9 cellular contexts compared by ENCODE assay signal in the genomic region with DNA sequence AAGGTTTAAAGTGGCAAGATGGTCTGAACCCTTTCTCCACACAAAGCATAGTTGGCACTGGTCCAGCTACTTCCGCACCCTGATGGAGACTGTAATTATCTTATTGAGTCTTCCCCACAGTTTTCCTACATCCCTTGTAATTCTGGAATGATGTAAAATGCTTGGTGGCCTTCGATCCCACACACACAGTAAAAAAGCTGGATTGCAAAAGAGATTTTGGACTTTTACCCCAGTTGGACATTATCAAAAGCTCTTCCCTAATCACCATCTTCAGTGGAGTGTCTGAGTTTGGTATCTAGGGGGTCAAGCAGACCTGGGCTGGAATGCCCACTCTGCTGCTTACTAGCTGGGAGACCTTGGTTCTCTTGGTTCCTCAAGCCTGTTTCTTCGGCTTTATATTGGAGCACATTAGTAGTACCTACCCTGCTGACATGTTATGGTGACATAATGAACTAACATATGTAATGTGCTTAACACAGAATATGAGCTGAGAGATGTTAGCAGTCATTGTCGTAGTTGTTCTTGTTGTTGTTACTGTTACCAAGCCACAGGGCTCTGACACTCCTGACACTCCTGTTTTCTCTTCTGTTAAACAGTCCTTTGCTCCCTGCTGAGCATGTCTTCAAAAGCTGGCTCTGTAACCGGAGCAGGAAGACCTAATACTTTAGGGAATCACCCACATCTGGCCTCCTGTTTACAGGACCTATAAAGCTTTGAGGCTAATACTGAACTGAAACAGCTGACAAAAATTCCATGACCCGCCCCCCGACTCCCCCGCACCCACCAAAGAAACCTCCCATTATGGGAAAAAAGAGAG. TPM values are rescaled to one million over a fixed set of nuclear protein-coding genes. Genes with fewer than 3 reads are reported as not detected.
DNase-seq lines count a peak whose midpoint lies in the region; ATAC-seq and TF ChIP-seq lines count a peak whose summit lies in the region.
"Had no signal": no experiment of that assay in that cellular context is flagged by ENCODE, and none has a peak within 500 bp of the region (broad histone marks: within the 10 kb centered on the region; RNA-seq: fewer than 3 reads in every experiment).

No MANE protein-coding gene starts in this region.

- H3K9me3 ChIP-seq in lung (ENCODE audit: control insufficient read depth in 2 of 2, insufficient read depth in 1 of 2, low read length in 1 of 2) (no peaks in the 10 kb centered on the region), vagina (no peaks in the 10 kb centered on the region)

- H3K27me3 ChIP-seq in lung (ENCODE audit: control insufficient read depth, insufficient read depth) (no peaks in the 10 kb centered on the region), vagina (no peaks in the 10 kb centered on the region)

- TF ChIP-seq CTCF in lung (IDR thresholded peaks at IDR 0.05; ENCODE audit: control extremely low read depth, extremely low read depth) (no peak), vagina (IDR thresholded peaks at IDR 0.05) (no peak)

- DNase-seq in NCI-H2029 (lab: John Stamatoyannopoulos, UW) (peak; percentile 7), NCI-H2029 treated with DMSO at 0.1 percent for 48 hours (lab: John Stamatoyannopoulos, UW) (no peak), dermis blood vessel endothelial cell (peak; percentile 63), lung (ENCODE audit: low spot score) (no peak), vagina (ENCODE audit: extremely low spot score in 2 of 2) (no peak), MV-4-11 (lab: John Stamatoyannopoulos, UW) (no peak)
- no peak for DNase-seq in activated CD4-positive, CD25-positive, alpha-beta regulatory T cell treated with anti-CD3 and anti-CD28 coated beads, Interleukin-2, amount 50 U/mL, for 72 hours

- H3K4me3 ChIP-seq in lung (no peak overlapping the region), vagina (no peak overlapping the region)

- no peaks in the 10 kb centered on the region for H3K36me3 ChIP-seq in lung (ENCODE audit: control insufficient read depth in 2 of 2, insufficient read depth in 2 of 2, low read length in 2 of 2)
- H3K36me3 ChIP-seq in vagina: no peaks in the 10 kb centered on the region

- H3K4me1 ChIP-seq in lung (ENCODE audit: control insufficient read depth in 2 of 2, insufficient read depth in 2 of 2, low read length in 2 of 2) (peaks cover 0 to 3% of the 10 kb centered on the region in 2 donors), vagina (peaks cover 24% of the 10 kb centered on the region)

- H3K27ac ChIP-seq in lung (ENCODE audit: low read depth in 1 of 2, low read length in 1 of 2) (peak overlapping the region; percentile 41 to 67), vagina (peak overlapping the region; percentile 77)

- no peak for ATAC-seq in lung (ENCODE audit: insufficient read depth, low FRiP score)
- no peak for ATAC-seq in HG03025 (IDR thresholded peaks at IDR 0.05; ENCODE audit: low FRiP score, unreplicated experiment)
- ATAC-seq: stimulated activated memory B cell treated with anti-CD40 and anti-IgM and Interleukin-4, amounts not matched to agents 10 μg/mL and 1 μg/mL and 100 μg/mL, for 72 hours had no signal

- no peak for TF ChIP-seq POLR2A in vagina (IDR thresholded peaks at IDR 0.05)

- WGBS in lung, 2 donors: 71 to 86% methylated on average over 8 of the region's 8 CpGs

- intact Hi-C loops in vagina (cut with DNase I): no loop called here

RNA-seq across cellular contexts. Expression of gene SRPX2, which starts 4.8 kb away (rescaled TPM):
- 21.8 and 22.0 TPM in 2 replicates for total RNA-seq in dermis blood vessel endothelial cell
- 10 to 100 TPM; 13.6 to 19.1 TPM for total RNA-seq in lung
- 1 to 10 TPM; 5.6 to 8.1 TPM for polyA plus RNA-seq in lung
- 50.6 TPM for total RNA-seq in vagina

RNA-seq across cellular contexts. Expression of gene TSPAN6, which starts 12.2 kb away (rescaled TPM):
- total RNA-seq in dermis blood vessel endothelial cell (56.4 and 79.0 TPM in 2 replicates), lung (10 to 100 TPM; 17.4 to 56.2 TPM), vagina (19.6 TPM)
- polyA plus RNA-seq in lung: 10 to 100 TPM; 11.7 to 15.1 TPM

Comparison
In these comparisons a context has a peak if more than half of its experiments do, and no peak if none do; other contexts are left out.
1. DNase-seq: peak in NCI-H2029 (single experiment) and dermis blood vessel endothelial cell (single experiment); none in NCI-H2029 treated with DMSO at 0.1 percent for 48 hours (single experiment), lung (single experiment), vagina (0 of 2), activated CD4-positive, CD25-positive, alpha-beta regulatory T cell treated with anti-CD3 and anti-CD28 coated beads, Interleukin-2, amount 50 U/mL, for 72 hours (single experiment) and MV-4-11 (single experiment).